In genomic region chrX:152915541-152916241, GRCh38 we compare ENCODE assay signal across 9 cellular contexts. TPM values are rescaled to one million over a fixed set of nuclear protein-coding genes. Genes with fewer than 3 reads are reported as not detected.
DNase-seq lines count a peak whose midpoint lies in the region; ATAC-seq, FAIRE-seq and TF ChIP-seq lines count a peak whose summit lies in the region.
"Had no signal": no experiment of that assay in that cellular context is flagged by ENCODE, and none has a peak within 500 bp of the region (broad histone marks: within the 10 kb centered on the region; RNA-seq: fewer than 3 reads in every experiment).

No MANE protein-coding gene starts in this region.

- H3K4ac ChIP-seq in mesendoderm (ENCODE audit: low read depth, low read length): no peak overlapping the region

- H3K27ac ChIP-seq in brain microvascular endothelial cell: peak overlapping the region; percentile 38
- H3K27ac ChIP-seq in mesendoderm (ENCODE audit: low read depth, low read length): no peak overlapping the region

- H4K8ac ChIP-seq in mesendoderm (ENCODE audit: low read depth, low read length): no peak overlapping the region

- H3K4me1 ChIP-seq in mesendoderm (ENCODE audit: control insufficient read depth, low read depth, low read length): no peaks in the 10 kb centered on the region

- H3K18ac ChIP-seq in mesendoderm (ENCODE audit: low read length): no peak overlapping the region

- no peaks in the 10 kb centered on the region for H3K79me1 ChIP-seq in mesendoderm (ENCODE audit: low read length)

- WGBS in mesendoderm (ENCODE audit: extremely low coverage, insufficient coverage, low lambda C conversion rate): no CpG with 5 or more reads among the region's 13 CpGs

- in situ Hi-C loops in brain microvascular endothelial cell (cut with HindIII; ENCODE audit: low pct_ligation_motif_present, low sequenced_read_pairs): no loop called here

- no peak overlapping the region for H3K23ac ChIP-seq in mesendoderm (ENCODE audit: low read length)

- no peak overlapping the region for H2AK5ac ChIP-seq in mesendoderm (ENCODE audit: low read length)

- H3K79me2 ChIP-seq in mesendoderm (ENCODE audit: control insufficient read depth, insufficient read depth, low read length): no peaks in the 10 kb centered on the region

- FAIRE-seq in GM18507 (lab: Jason Lieb, UNC): peak; percentile 67

- no peak overlapping the region for H3K56ac ChIP-seq in mesendoderm (ENCODE audit: low read length)

- peak; percentile 79 for TF ChIP-seq CTCF in brain microvascular endothelial cell (IDR thresholded peaks at IDR 0.05; ENCODE audit: low read depth, low read length, missing control alignments)

- no peak overlapping the region for H2BK120ac ChIP-seq in mesendoderm (ENCODE audit: low read depth, low read length)

- H4K5ac ChIP-seq in mesendoderm (ENCODE audit: low read length): no peak overlapping the region

- H2BK15ac ChIP-seq in mesendoderm (replicated peaks; ENCODE audit: low read depth): no peak overlapping the region

- H3K27me3 ChIP-seq in brain microvascular endothelial cell (replicated peaks) (no peaks in the 10 kb centered on the region), mesendoderm (ENCODE audit: insufficient read depth, low read length, poor library complexity) (no peaks in the 10 kb centered on the region)

- ATAC-seq in HG02759 (IDR thresholded peaks at IDR 0.05; ENCODE audit: unreplicated experiment): peak; percentile 96

- no peak overlapping the region for H3K4me2 ChIP-seq in mesendoderm (ENCODE audit: low read length)

- H3K4me3 ChIP-seq in brain microvascular endothelial cell (ENCODE audit: low read depth, low read length) (no peak overlapping the region), mesendoderm (ENCODE audit: low read length) (no peak overlapping the region)

- no peak overlapping the region for H3K9ac ChIP-seq in mesendoderm (ENCODE audit: low read length)

- no peak overlapping the region for H2BK5ac ChIP-seq in mesendoderm (ENCODE audit: low read length)

- H3K36me3 ChIP-seq in brain microvascular endothelial cell (replicated peaks): no peaks in the 10 kb centered on the region
- no peaks in the 10 kb centered on the region for H3K36me3 ChIP-seq in mesendoderm (ENCODE audit: control insufficient read depth, insufficient read depth, low read length)

- DNase-seq in Ammon's horn (ENCODE audit: low spot score) (peak; percentile 30), GM18507 (ENCODE audit: extremely low spot score, insufficient read length, low read depth) (no peak), NCI-H1694 (lab: John Stamatoyannopoulos, UW) (peak; percentile 45), brain microvascular endothelial cell (peak; percentile 65), mesendoderm (peak; percentile 67)
- DNase-seq in activated CD4-positive, CD25-positive, alpha-beta regulatory T cell treated with anti-CD3 and anti-CD28 coated beads, Interleukin-2, amount 50 U/mL, for 72 hours: no peak
- no peak for DNase-seq in stimulated activated CD4-positive, alpha-beta T cell treated with anti-CD3 and anti-CD28 coated beads, Interleukin-4, amount 100 ng/mL, for 4 hours
- DNase-seq: left cardiac atrium had no signal

RNA-seq across cellular contexts. Expression of gene ZNF185, which starts 17.8 kb away (rescaled TPM):
- 4.5 TPM for polyA plus RNA-seq in mesendoderm (2013, experiment 1 of 2)
- 4.4 TPM for polyA plus RNA-seq in mesendoderm (2013, experiment 2 of 2)

Comparison
In these comparisons a context has a peak if more than half of its experiments do, and no peak if none do; other contexts are left out.
1. DNase-seq: peak in Ammon's horn (single experiment), NCI-H1694 (single experiment), brain microvascular endothelial cell (single experiment) and mesendoderm (single experiment); none in GM18507 (single experiment), activated CD4-positive, CD25-positive, alpha-beta regulatory T cell treated with anti-CD3 and anti-CD28 coated beads, Interleukin-2, amount 50 U/mL, for 72 hours (single experiment) and stimulated activated CD4-positive, alpha-beta T cell treated with anti-CD3 and anti-CD28 coated beads, Interleukin-4, amount 100 ng/mL, for 4 hours (0 of 2).